ENCODE assay signal across 1 cellular context in the genomic region with DNA sequence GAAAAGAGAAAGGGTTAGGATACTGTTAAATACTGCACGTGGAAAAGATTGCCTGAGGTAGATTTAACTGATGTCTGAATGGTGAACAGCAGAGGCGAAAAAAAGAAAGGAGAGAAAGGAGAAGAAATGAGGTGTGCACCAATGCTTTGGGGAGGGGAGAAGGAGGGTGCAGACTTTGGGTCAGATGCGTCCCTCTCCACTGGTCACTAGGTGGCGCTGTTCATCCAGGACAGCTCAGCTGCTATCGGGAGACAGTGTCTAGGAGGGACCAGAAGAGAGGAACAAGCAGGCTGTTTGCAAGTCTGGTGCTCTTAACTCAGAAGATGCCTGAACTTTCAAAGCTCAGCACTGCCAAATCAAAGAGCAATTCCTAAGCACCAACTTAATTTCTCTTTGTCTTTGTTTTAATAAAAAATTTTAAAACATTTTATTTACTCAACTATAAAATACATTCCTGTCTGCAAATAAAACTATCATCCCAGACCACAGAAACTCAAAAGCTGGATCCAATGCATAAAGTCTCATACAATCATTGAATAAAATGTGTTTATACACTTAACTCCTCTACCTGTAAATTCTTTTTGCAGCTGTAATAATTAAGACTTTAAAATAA.
TF ChIP-seq lines count a peak whose summit lies in the region.

No MANE protein-coding gene starts in this region.

TF ChIP-seq in HepG2, 621 proteins besides CTCF, POLR2A, EP300 and RAD21 (continued from another document):
- TF ChIP-seq, protein P1, sequence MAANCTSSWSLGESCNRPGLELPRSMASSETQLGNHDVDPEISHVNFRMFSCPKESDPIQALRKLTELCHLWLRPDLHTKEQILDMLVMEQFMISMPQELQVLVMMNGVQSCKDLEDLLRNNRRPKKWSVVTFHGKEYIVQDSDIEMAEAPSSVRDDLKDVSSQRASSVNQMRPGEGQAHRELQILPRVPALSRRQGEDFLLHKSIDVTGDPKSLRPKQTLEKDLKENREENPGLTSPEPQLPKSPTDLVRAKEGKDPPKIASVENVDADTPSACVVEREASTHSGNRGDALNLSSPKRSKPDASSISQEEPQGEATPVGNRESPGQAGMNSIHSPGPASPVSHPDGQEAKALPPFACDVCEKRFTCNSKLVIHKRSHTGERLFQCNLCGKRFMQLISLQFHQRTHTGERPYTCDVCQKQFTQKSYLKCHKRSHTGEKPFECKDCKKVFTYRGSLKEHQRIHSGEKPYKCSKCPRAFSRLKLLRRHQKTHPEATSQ (CRISPR knock-in tag; IDR thresholded peaks at IDR 0.05; ENCODE audit: borderline replicate concordance): no peak
- TF ChIP-seq, protein P2, sequence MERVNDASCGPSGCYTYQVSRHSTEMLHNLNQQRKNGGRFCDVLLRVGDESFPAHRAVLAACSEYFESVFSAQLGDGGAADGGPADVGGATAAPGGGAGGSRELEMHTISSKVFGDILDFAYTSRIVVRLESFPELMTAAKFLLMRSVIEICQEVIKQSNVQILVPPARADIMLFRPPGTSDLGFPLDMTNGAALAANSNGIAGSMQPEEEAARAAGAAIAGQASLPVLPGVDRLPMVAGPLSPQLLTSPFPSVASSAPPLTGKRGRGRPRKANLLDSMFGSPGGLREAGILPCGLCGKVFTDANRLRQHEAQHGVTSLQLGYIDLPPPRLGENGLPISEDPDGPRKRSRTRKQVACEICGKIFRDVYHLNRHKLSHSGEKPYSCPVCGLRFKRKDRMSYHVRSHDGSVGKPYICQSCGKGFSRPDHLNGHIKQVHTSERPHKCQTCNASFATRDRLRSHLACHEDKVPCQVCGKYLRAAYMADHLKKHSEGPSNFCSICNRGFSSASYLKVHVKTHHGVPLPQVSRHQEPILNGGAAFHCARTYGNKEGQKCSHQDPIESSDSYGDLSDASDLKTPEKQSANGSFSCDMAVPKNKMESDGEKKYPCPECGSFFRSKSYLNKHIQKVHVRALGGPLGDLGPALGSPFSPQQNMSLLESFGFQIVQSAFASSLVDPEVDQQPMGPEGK (CRISPR knock-in tag; IDR thresholded peaks at IDR 0.05): peak; percentile 42; the same call in 1 of the 2 replicates
- TF ChIP-seq EHMT2 (IDR thresholded peaks at IDR 0.05; ENCODE audit: borderline replicate concordance, low read depth, low read length): no peak
- no peak for TF ChIP-seq EZH2 (conservative IDR thresholded peaks at IDR 0.05; ENCODE audit: low read depth, low read length)
- TF ChIP-seq KDM2A (CRISPR knock-in tag; IDR thresholded peaks at IDR 0.05; ENCODE audit: borderline replicate concordance, low read depth): peak; percentile 62; the same call in 1 of the 2 replicates
- no peak for TF ChIP-seq NBN (conservative IDR thresholded peaks at IDR 0.05)
- TF ChIP-seq ZMYM2 (CRISPR knock-in tag; IDR thresholded peaks at IDR 0.05): no peak
- TF ChIP-seq, protein P3, sequence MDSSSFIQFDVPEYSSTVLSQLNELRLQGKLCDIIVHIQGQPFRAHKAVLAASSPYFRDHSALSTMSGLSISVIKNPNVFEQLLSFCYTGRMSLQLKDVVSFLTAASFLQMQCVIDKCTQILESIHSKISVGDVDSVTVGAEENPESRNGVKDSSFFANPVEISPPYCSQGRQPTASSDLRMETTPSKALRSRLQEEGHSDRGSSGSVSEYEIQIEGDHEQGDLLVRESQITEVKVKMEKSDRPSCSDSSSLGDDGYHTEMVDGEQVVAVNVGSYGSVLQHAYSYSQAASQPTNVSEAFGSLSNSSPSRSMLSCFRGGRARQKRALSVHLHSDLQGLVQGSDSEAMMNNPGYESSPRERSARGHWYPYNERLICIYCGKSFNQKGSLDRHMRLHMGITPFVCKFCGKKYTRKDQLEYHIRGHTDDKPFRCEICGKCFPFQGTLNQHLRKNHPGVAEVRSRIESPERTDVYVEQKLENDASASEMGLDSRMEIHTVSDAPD (CRISPR knock-in tag; IDR thresholded peaks at IDR 0.05): no peak
- TF ChIP-seq YY1 (IDR thresholded peaks at IDR 0.05; ENCODE audit: insufficient read depth, insufficient replicate concordance, low read depth, low read length): no peak
- no peak for TF ChIP-seq ZNF136 (CRISPR knock-in tag; IDR thresholded peaks at IDR 0.05; ENCODE audit: low read depth)
- TF ChIP-seq, protein P4, sequence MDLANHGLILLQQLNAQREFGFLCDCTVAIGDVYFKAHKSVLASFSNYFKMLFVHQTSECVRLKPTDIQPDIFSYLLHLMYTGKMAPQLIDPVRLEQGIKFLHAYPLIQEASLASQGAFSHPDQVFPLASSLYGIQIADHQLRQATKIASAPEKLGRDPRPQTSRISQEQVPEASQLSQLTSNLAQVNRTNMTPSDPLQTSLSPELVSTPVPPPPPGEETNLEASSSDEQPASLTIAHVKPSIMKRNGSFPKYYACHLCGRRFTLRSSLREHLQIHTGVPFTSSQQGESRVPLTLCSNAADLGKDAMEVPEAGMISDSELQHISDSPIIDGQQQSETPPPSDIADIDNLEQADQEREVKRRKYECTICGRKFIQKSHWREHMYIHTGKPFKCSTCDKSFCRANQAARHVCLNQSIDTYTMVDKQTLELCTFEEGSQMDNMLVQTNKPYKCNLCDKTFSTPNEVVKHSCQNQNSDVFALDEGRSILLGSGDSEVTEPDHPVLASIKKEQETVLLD (CRISPR knock-in tag; IDR thresholded peaks at IDR 0.05; ENCODE audit: low read depth): no peak
- TF ChIP-seq WIZ (CRISPR knock-in tag; IDR thresholded peaks at IDR 0.05): no peak
- TF ChIP-seq PITX1 (CRISPR knock-in tag; IDR thresholded peaks at IDR 0.05): 0 out of 2 replicates have a peak, but pooled peaks have one; percentile 24
- TF ChIP-seq ZNF816 (CRISPR knock-in tag; IDR thresholded peaks at IDR 0.05; ENCODE audit: borderline replicate concordance): no peak
- no peak for TF ChIP-seq HCFC1 (IDR thresholded peaks at IDR 0.05; ENCODE audit: low read depth, low read length)
- no peak for TF ChIP-seq TRIM24 (CRISPR knock-in tag; IDR thresholded peaks at IDR 0.05)
- no peak for TF ChIP-seq NFATC3 (CRISPR knock-in tag; IDR thresholded peaks at IDR 0.05)
TF ChIP-seq in HepG2: peak in this region for 20.
